In genomic region chr9:128690684-128691034, GRCh38 we compare ENCODE assay signal across 1 cellular context.
TF ChIP-seq lines count a peak whose summit lies in the region.

No MANE protein-coding gene starts in this region.

TF ChIP-seq in HCT116, 20 proteins besides CTCF, POLR2A, EP300 and RAD21 (continued from another document):
- TF ChIP-seq, protein P1, sequence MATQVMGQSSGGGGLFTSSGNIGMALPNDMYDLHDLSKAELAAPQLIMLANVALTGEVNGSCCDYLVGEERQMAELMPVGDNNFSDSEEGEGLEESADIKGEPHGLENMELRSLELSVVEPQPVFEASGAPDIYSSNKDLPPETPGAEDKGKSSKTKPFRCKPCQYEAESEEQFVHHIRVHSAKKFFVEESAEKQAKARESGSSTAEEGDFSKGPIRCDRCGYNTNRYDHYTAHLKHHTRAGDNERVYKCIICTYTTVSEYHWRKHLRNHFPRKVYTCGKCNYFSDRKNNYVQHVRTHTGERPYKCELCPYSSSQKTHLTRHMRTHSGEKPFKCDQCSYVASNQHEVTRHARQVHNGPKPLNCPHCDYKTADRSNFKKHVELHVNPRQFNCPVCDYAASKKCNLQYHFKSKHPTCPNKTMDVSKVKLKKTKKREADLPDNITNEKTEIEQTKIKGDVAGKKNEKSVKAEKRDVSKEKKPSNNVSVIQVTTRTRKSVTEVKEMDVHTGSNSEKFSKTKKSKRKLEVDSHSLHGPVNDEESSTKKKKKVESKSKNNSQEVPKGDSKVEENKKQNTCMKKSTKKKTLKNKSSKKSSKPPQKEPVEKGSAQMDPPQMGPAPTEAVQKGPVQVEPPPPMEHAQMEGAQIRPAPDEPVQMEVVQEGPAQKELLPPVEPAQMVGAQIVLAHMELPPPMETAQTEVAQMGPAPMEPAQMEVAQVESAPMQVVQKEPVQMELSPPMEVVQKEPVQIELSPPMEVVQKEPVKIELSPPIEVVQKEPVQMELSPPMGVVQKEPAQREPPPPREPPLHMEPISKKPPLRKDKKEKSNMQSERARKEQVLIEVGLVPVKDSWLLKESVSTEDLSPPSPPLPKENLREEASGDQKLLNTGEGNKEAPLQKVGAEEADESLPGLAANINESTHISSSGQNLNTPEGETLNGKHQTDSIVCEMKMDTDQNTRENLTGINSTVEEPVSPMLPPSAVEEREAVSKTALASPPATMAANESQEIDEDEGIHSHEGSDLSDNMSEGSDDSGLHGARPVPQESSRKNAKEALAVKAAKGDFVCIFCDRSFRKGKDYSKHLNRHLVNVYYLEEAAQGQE (IDR thresholded peaks at IDR 0.05; ENCODE audit: low read depth) = no peak
- TF ChIP-seq, protein P2, sequence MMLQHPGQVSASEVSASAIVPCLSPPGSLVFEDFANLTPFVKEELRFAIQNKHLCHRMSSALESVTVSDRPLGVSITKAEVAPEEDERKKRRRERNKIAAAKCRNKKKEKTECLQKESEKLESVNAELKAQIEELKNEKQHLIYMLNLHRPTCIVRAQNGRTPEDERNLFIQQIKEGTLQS (IDR thresholded peaks at IDR 0.05) = no peak
TF ChIP-seq in HCT116: peak in this region for 0.
